In the genomic region with DNA sequence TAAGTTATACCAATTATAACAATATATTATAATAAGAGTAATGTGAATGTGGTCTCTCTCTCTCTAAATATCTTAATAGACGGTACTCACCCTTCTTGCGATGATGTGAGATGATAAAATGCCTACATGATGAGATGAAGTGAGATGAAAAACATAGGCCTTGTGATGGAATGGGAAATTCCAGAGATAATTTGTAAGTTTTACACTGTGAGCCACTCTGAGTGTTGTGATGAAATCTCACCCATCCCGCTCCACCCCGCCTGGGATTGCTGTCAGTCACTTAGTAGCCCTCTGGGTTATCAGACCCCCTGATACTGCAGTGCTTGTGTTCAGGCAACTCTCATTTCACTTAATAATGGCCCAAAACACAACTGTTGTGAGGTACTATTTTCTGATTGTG, we compare ENCODE assay signal across 21 cellular contexts. TPM values are rescaled to one million over a fixed set of nuclear protein-coding genes. Genes with fewer than 3 reads are reported as not detected.
DNase-seq lines count a peak whose midpoint lies in the region; ATAC-seq and TF ChIP-seq lines count a peak whose summit lies in the region.
"Had no signal": no experiment of that assay in that cellular context is flagged by ENCODE, and none has a peak within 500 bp of the region (broad histone marks: within the 10 kb centered on the region; RNA-seq: fewer than 3 reads in every experiment).

No MANE protein-coding gene starts in this region.

- H3K36me3 ChIP-seq in naive thymus-derived CD4-positive, alpha-beta T cell (ENCODE audit: control insufficient read depth in 2 of 3, insufficient read depth in 3 of 3, low read length in 3 of 3): peaks cover 0 to 38% (median 17%) of the 10 kb centered on the region in 3 experiments
- H3K36me3 ChIP-seq: Peyer's patch had no signal

- H3K9me3 ChIP-seq in naive thymus-derived CD4-positive, alpha-beta T cell (ENCODE audit: control insufficient read depth in 2 of 3, low read length in 3 of 3): no peaks in the 10 kb centered on the region
- H3K9me3 ChIP-seq: Peyer's patch had no signal

- no peak overlapping the region for H3K4me3 Mint-ChIP-seq in activated CD4-positive, alpha-beta T cell treated with anti-CD3 and anti-CD28 coated beads, Interleukin-2, amount 10 ng/mL, durations not matched to agents 24 days and 14 days
- H3K4me3 Mint-ChIP-seq in stimulated activated naive CD8-positive, alpha-beta T cell treated with anti-CD3 and anti-CD28 coated beads, Interleukin-15, Interleukin-2, amounts not matched to agents 100 ng/mL and 50 ng/mL, for 24 hours: no peak overlapping the region
- no peak overlapping the region for H3K4me3 Mint-ChIP-seq in stimulated activated naive CD8-positive, alpha-beta T cell treated with anti-CD3 and anti-CD28 coated beads, Interleukin-15, amount 100 ng/mL, for 72 hours
- peak overlapping the region in 4 of 10 donors; percentile 20 to 95 (median 40) for H3K4me3 Mint-ChIP-seq in naive thymus-derived CD4-positive, alpha-beta T cell
- H3K4me3 Mint-ChIP-seq in HFFc6: no peak overlapping the region

- POLR2A ChIA-PET in naive thymus-derived CD4-positive, alpha-beta T cell (lab: Charles Lee): interaction anchor here (0.6 to 10.5 kb wide), 14 partner anchors 8 to 199 kb away, joined by 3 to 365 read pairs (median 6); no protein-coding TSS in a partner anchor

- DNase-seq in activated CD4-positive, alpha-beta T cell treated with anti-CD3 and anti-CD28 coated beads, Interleukin-2, amount 10 ng/mL, durations not matched to agents 24 days and 14 days: no peak
- no peak for DNase-seq in activated CD4-positive, alpha-beta T cell treated with anti-CD3 and anti-CD28 coated beads, Interleukin-2, amount 50 U/mL, for 1 hour
- DNase-seq in stimulated activated naive CD8-positive, alpha-beta T cell treated with anti-CD3 and anti-CD28 coated beads, Interleukin-15, amount 100 ng/mL, for 72 hours: no peak
- DNase-seq in naive thymus-derived CD4-positive, alpha-beta T cell: no peak
- no peak for DNase-seq in HFFc6
- DNase-seq: 8988T; DMS53; GDM1; GOT3; HCEC 1CT; KG1; NCI-H1092; NCI-H1436; NCI-H1930; NCI-H510A; NCI-H748 treated with DMSO at 0.1 percent for 48 hours; NK-92 treated with Interleukin-12 subunit alpha and Interleukin-12 subunit beta, amount 100 ng/mL, for 24 hours; Peyer's patch had no signal

- peaks cover 56% of the 10 kb centered on the region for H3K36me3 Mint-ChIP-seq in activated CD4-positive, alpha-beta T cell treated with anti-CD3 and anti-CD28 coated beads, Interleukin-2, amount 10 ng/mL, durations not matched to agents 24 days and 14 days (ENCODE audit: low read depth)
- H3K36me3 Mint-ChIP-seq in stimulated activated naive CD8-positive, alpha-beta T cell treated with anti-CD3 and anti-CD28 coated beads, Interleukin-15, Interleukin-2, amounts not matched to agents 100 ng/mL and 50 ng/mL, for 24 hours (ENCODE audit: low read depth): peaks cover 29% of the 10 kb centered on the region
- peaks cover 0 to 50% (median 37%) of the 10 kb centered on the region in 5 donors for H3K36me3 Mint-ChIP-seq in naive thymus-derived CD4-positive, alpha-beta T cell
- H3K36me3 Mint-ChIP-seq in HFFc6 (ENCODE audit: low read depth): no peaks in the 10 kb centered on the region

- CTCF ChIA-PET in naive thymus-derived CD4-positive, alpha-beta T cell (lab: Charles Lee): no interaction called here

- peak overlapping the region; percentile 51 for H3K27ac Mint-ChIP-seq in activated CD4-positive, alpha-beta T cell treated with anti-CD3 and anti-CD28 coated beads, Interleukin-2, amount 10 ng/mL, durations not matched to agents 24 days and 14 days
- H3K27ac Mint-ChIP-seq in stimulated activated naive CD8-positive, alpha-beta T cell treated with anti-CD3 and anti-CD28 coated beads, Interleukin-15, Interleukin-2, amounts not matched to agents 100 ng/mL and 50 ng/mL, for 24 hours: peak overlapping the region; percentile 55
- H3K27ac Mint-ChIP-seq in stimulated activated naive CD8-positive, alpha-beta T cell treated with anti-CD3 and anti-CD28 coated beads, Interleukin-15, amount 100 ng/mL, for 72 hours: no peak overlapping the region
- peak overlapping the region in 7 of 9 donors; percentile 83 to 100 (median 98) for H3K27ac Mint-ChIP-seq in naive thymus-derived CD4-positive, alpha-beta T cell
- no peak overlapping the region for H3K27ac Mint-ChIP-seq in HFFc6

- H3K4me1 Mint-ChIP-seq in activated CD4-positive, alpha-beta T cell treated with anti-CD3 and anti-CD28 coated beads, Interleukin-2, amount 10 ng/mL, durations not matched to agents 24 days and 14 days: peaks cover 54% of the 10 kb centered on the region
- peaks cover 76% of the 10 kb centered on the region for H3K4me1 Mint-ChIP-seq in stimulated activated naive CD8-positive, alpha-beta T cell treated with anti-CD3 and anti-CD28 coated beads, Interleukin-15, Interleukin-2, amounts not matched to agents 100 ng/mL and 50 ng/mL, for 24 hours (ENCODE audit: low read depth)
- peaks cover 89% of the 10 kb centered on the region for H3K4me1 Mint-ChIP-seq in stimulated activated naive CD8-positive, alpha-beta T cell treated with anti-CD3 and anti-CD28 coated beads, Interleukin-15, amount 100 ng/mL, for 72 hours
- H3K4me1 Mint-ChIP-seq in naive thymus-derived CD4-positive, alpha-beta T cell: peaks cover 62 to 97% (median 94%) of the 10 kb centered on the region in 7 donors
- H3K4me1 Mint-ChIP-seq in HFFc6 (ENCODE audit: low read depth): peaks cover 5% of the 10 kb centered on the region; the same call in 1 of the 2 replicates

- H3K9me3 Mint-ChIP-seq in activated CD4-positive, alpha-beta T cell treated with anti-CD3 and anti-CD28 coated beads, Interleukin-2, amount 10 ng/mL, durations not matched to agents 24 days and 14 days: no peaks in the 10 kb centered on the region
- no peaks in the 10 kb centered on the region for H3K9me3 Mint-ChIP-seq in stimulated activated naive CD8-positive, alpha-beta T cell treated with anti-CD3 and anti-CD28 coated beads, Interleukin-15, Interleukin-2, amounts not matched to agents 100 ng/mL and 50 ng/mL, for 24 hours
- peaks cover 0 to 5% of the 10 kb centered on the region in 2 donors for H3K9me3 Mint-ChIP-seq in stimulated activated naive CD8-positive, alpha-beta T cell treated with anti-CD3 and anti-CD28 coated beads, Interleukin-15, amount 100 ng/mL, for 72 hours
- H3K9me3 Mint-ChIP-seq in naive thymus-derived CD4-positive, alpha-beta T cell: no peaks in the 10 kb centered on the region
- no peaks in the 10 kb centered on the region for H3K9me3 Mint-ChIP-seq in HFFc6

- TF ChIP-seq CTCF in HFFc6 (IDR thresholded peaks at IDR 0.05): no peak

- H3K27me3 ChIP-seq in naive thymus-derived CD4-positive, alpha-beta T cell (ENCODE audit: control insufficient read depth in 2 of 2, insufficient read depth in 2 of 2, low read length in 2 of 2): no peaks in the 10 kb centered on the region
- H3K27me3 ChIP-seq: BLaER1 treated with 17β-estradiol and CSF1 and Interleukin-3, amounts not matched to agents 10 nM and 100 nM; Peyer's patch had no signal

- H3K27ac ChIP-seq in naive thymus-derived CD4-positive, alpha-beta T cell (ENCODE audit: low read depth, low read length): peak overlapping the region; percentile 35
- H3K27ac ChIP-seq: BLaER1 treated with 17β-estradiol and CSF1 and Interleukin-3, amounts not matched to agents 10 nM and 100 nM; Peyer's patch had no signal

- intact Hi-C loops in activated CD4-positive, alpha-beta T cell treated with anti-CD3 and anti-CD28 coated beads, Interleukin-2, amount 10 ng/mL, durations not matched to agents 24 days and 14 days (cut with micrococcal nuclease): no loop called here
- intact Hi-C loops in naive thymus-derived CD4-positive, alpha-beta T cell (cut with micrococcal nuclease): loop anchor here in 1 of 2 donors (10.0 kb wide), 1 partner anchor 1656 kb away; a partner anchor contains a TSS

- H3K4me1 ChIP-seq in naive thymus-derived CD4-positive, alpha-beta T cell (ENCODE audit: control insufficient read depth in 2 of 2, insufficient read depth in 2 of 2, low read length in 2 of 2): peaks cover 29 to 79% of the 10 kb centered on the region in 2 donors

- H3K4me3 ChIP-seq in naive thymus-derived CD4-positive, alpha-beta T cell (ENCODE audit: low read length): no peak overlapping the region
- H3K4me3 ChIP-seq: BLaER1 treated with 17β-estradiol and CSF1 and Interleukin-3, amounts not matched to agents 10 nM and 100 nM; Peyer's patch had no signal

- ATAC-seq in stimulated activated naive CD8-positive, alpha-beta T cell treated with anti-CD3 and anti-CD28 coated beads, Interleukin-15, amount 100 ng/mL, for 72 hours: no peak
- no peak for ATAC-seq in naive thymus-derived CD4-positive, alpha-beta T cell
- ATAC-seq in HG03175 (IDR thresholded peaks at IDR 0.05; ENCODE audit: unreplicated experiment): no peak

- H3K27me3 Mint-ChIP-seq in activated CD4-positive, alpha-beta T cell treated with anti-CD3 and anti-CD28 coated beads, Interleukin-2, amount 10 ng/mL, durations not matched to agents 24 days and 14 days: no peaks in the 10 kb centered on the region
- no peaks in the 10 kb centered on the region for H3K27me3 Mint-ChIP-seq in stimulated activated naive CD8-positive, alpha-beta T cell treated with anti-CD3 and anti-CD28 coated beads, Interleukin-15, Interleukin-2, amounts not matched to agents 100 ng/mL and 50 ng/mL, for 24 hours
- H3K27me3 Mint-ChIP-seq in stimulated activated naive CD8-positive, alpha-beta T cell treated with anti-CD3 and anti-CD28 coated beads, Interleukin-15, amount 100 ng/mL, for 72 hours: no peaks in the 10 kb centered on the region
- H3K27me3 Mint-ChIP-seq in naive thymus-derived CD4-positive, alpha-beta T cell: no peaks in the 10 kb centered on the region
- peaks cover 21% of the 10 kb centered on the region for H3K27me3 Mint-ChIP-seq in HFFc6 (ENCODE audit: insufficient read depth)

RNA-seq across cellular contexts. Expression of a gene that starts 10.5 kb away (rescaled TPM):
- 38.3 and 40.9 TPM in 2 replicates for total RNA-seq in activated CD4-positive, alpha-beta T cell treated with anti-CD3 and anti-CD28 coated beads, Interleukin-2, amount 10 ng/mL, durations not matched to agents 24 days and 14 days
- total RNA-seq in naive thymus-derived CD4-positive, alpha-beta T cell: 10 to 100 TPM; 62.8 to 83.5 (median 68.7) TPM
- polyA plus RNA-seq in naive thymus-derived CD4-positive, alpha-beta T cell: 100 to 1,000 TPM; 186 to 315 TPM
- under 1 TPM in 2 of 6 experiments, not detected in 4; 0.28 to 0.76 TPM for total RNA-seq in HFFc6 (2021; fragmentation: NEBNext Ultra II Directional; extraction: Animal tissue kit (Norgen Biotek cat#: 25700))

RNA-seq across cellular contexts. Expression of a gene that starts 27.1 kb away (rescaled TPM):
- 44.0 TPM in 2 replicates for total RNA-seq in activated CD4-positive, alpha-beta T cell treated with anti-CD3 and anti-CD28 coated beads, Interleukin-2, amount 10 ng/mL, durations not matched to agents 24 days and 14 days
- total RNA-seq in naive thymus-derived CD4-positive, alpha-beta T cell: 10 to 100 TPM; 43.0 to 90.0 (median 54.1) TPM
- 10 to 100 TPM; 59.2 to 75.6 TPM for polyA plus RNA-seq in naive thymus-derived CD4-positive, alpha-beta T cell
- 10 to 100 TPM; 35.3 to 40.6 (median 37.9) TPM for total RNA-seq in HFFc6 (2021; fragmentation: NEBNext Ultra II Directional; extraction: Animal tissue kit (Norgen Biotek cat#: 25700))

Comparison
In these comparisons a context has a peak if more than half of its experiments do, and no peak if none do; other contexts are left out.
1. H3K27ac Mint-ChIP-seq: peak in activated CD4-positive, alpha-beta T cell treated with anti-CD3 and anti-CD28 coated beads, Interleukin-2, amount 10 ng/mL, durations not matched to agents 24 days and 14 days (single experiment), stimulated activated naive CD8-positive, alpha-beta T cell treated with anti-CD3 and anti-CD28 coated beads, Interleukin-15, Interleukin-2, amounts not matched to agents 100 ng/mL and 50 ng/mL, for 24 hours (single experiment) and naive thymus-derived CD4-positive, alpha-beta T cell (7 of 9); none in stimulated activated naive CD8-positive, alpha-beta T cell treated with anti-CD3 and anti-CD28 coated beads, Interleukin-15, amount 100 ng/mL, for 72 hours (0 of 2) and HFFc6 (single experiment).
2. RNA of a gene that starts 10.5 kb away (total RNA-seq): 62.8 to 83.5 TPM in naive thymus-derived CD4-positive, alpha-beta T cell and 38.3 to 40.9 TPM in activated CD4-positive, alpha-beta T cell treated with anti-CD3 and anti-CD28 coated beads, Interleukin-2, amount 10 ng/mL, durations not matched to agents 24 days and 14 days; 0.28 to 0.76 TPM in HFFc6; every median in the first group is over 10 times any median in the second.